ENCODE assay signal across 1 cellular context in genomic region chr18:41992066-41992465, GRCh38.
TF ChIP-seq lines count a peak whose summit lies in the region.

No MANE protein-coding gene starts in this region.

TF ChIP-seq in K562, 482 proteins besides CTCF, POLR2A, EP300 and RAD21:
- TF ChIP-seq MITF (IDR thresholded peaks at IDR 0.05): 0 out of 2 replicates have a peak, but pooled peaks have one; percentile 24
- TF ChIP-seq HDAC6 (IDR thresholded peaks at IDR 0.05; ENCODE audit: low read depth, low read length): no peak
- no peak for TF ChIP-seq BRF1 (IDR thresholded peaks at IDR 0.05; ENCODE audit: borderline replicate concordance, extremely low read depth, insufficient read length)
- TF ChIP-seq PBX2 (CRISPR knock-in tag; IDR thresholded peaks at IDR 0.05; ENCODE audit: low read depth): 0 out of 2 replicates have a peak, but pooled peaks have one; percentile 26
- TF ChIP-seq PBX2 (tag; conservative IDR thresholded peaks at IDR 0.05; ENCODE audit: low read depth): peak; percentile 96
- TF ChIP-seq MEF2D (tag; conservative IDR thresholded peaks at IDR 0.05; ENCODE audit: low read depth): no peak
- TF ChIP-seq SMAD4 (CRISPR knock-in tag; conservative IDR thresholded peaks at IDR 0.05): peak; percentile 77
- TF ChIP-seq CEBPZ (IDR thresholded peaks at IDR 0.05; ENCODE audit: borderline replicate concordance, low read depth, low read length): no peak
- peak; percentile 90 for TF ChIP-seq PKNOX1 (IDR thresholded peaks at IDR 0.05)
- TF ChIP-seq ZNF592 (IDR thresholded peaks at IDR 0.05): no peak
- TF ChIP-seq TEAD4 (IDR thresholded peaks at IDR 0.05; ENCODE audit: low read length): peak; percentile 42; the same call in 1 of the 2 replicates
- no peak for TF ChIP-seq TEAD4 (CRISPR knock-in tag; IDR thresholded peaks at IDR 0.05; ENCODE audit: borderline replicate concordance)
- no peak for TF ChIP-seq ZBTB34 (CRISPR knock-in tag; IDR thresholded peaks at IDR 0.05)
- TF ChIP-seq ARHGAP35 (IDR thresholded peaks at IDR 0.05; ENCODE audit: partially characterized antibody): peak; percentile 60
- TF ChIP-seq MEIS2 (IDR thresholded peaks at IDR 0.05; ENCODE audit: partially characterized antibody): peak; percentile 98
- no peak for TF ChIP-seq STAT5B (CRISPR knock-in tag; IDR thresholded peaks at IDR 0.05)
- peak in 1 of 2 experiments; percentile 18; a peak in 1 of 4 replicates for TF ChIP-seq RCOR1 (IDR thresholded peaks at IDR 0.05; ENCODE audit: borderline replicate concordance in 1 of 2, low read depth in 2 of 2, low read length in 2 of 2)
- no peak for TF ChIP-seq ELK1 (CRISPR knock-in tag; IDR thresholded peaks at IDR 0.05)
- TF ChIP-seq TFE3 (CRISPR knock-in tag; IDR thresholded peaks at IDR 0.05): 0 out of 2 replicates have a peak, but pooled peaks have one; percentile 1
- TF ChIP-seq HMBOX1 (IDR thresholded peaks at IDR 0.05): peak; percentile 71
- peak; percentile 42; the same call in 1 of the 2 replicates for TF ChIP-seq SOX6 (IDR thresholded peaks at IDR 0.05)
- TF ChIP-seq ZNF75A (CRISPR knock-in tag; IDR thresholded peaks at IDR 0.05): no peak
- TF ChIP-seq GTF2F1 (IDR thresholded peaks at IDR 0.05; ENCODE audit: low read depth, low read length): no peak
- TF ChIP-seq ZNF512 (tag; IDR thresholded peaks at IDR 0.05): no peak
- TF ChIP-seq CBFA2T3 (IDR thresholded peaks at IDR 0.05): peak; percentile 10; the same call in 1 of the 2 replicates
- TF ChIP-seq ZNF778 (CRISPR knock-in tag; IDR thresholded peaks at IDR 0.05): no peak
